19 cellular contexts compared by ENCODE assay signal in genomic region chr3:149723781-149724180, GRCh38.
"Had no signal": no experiment of that assay in that cellular context is flagged by ENCODE, and none has a peak within 500 bp of the region (broad histone marks: within the 10 kb centered on the region; RNA-seq: fewer than 3 reads in every experiment).

No MANE protein-coding gene starts in this region.

- H3K4me1 Mint-ChIP-seq: immature natural killer cell; neural crest cell; stimulated activated memory B cell treated with anti-CD40 and anti-IgM and Interleukin-4, amounts not matched to agents 10 μg/mL and 1 μg/mL and 100 μg/mL, for 72 hours had no signal

- ATAC-seq: left ventricle myocardium superior; lower lobe of right lung; natural killer cell treated with Interleukin-12 subunit alpha and Interleukin-12 subunit beta and Interleukin-15 and Interleukin-18, amount 100 ng/mL, for 72 hours; right lobe of liver; stimulated activated memory B cell treated with anti-CD40 and anti-IgM and Interleukin-4, amounts not matched to agents 10 μg/mL and 1 μg/mL and 100 μg/mL, for 72 hours; stimulated activated naive CD8-positive, alpha-beta T cell treated with anti-CD3 and anti-CD28 coated beads, Interleukin-15, Interleukin-2, amounts not matched to agents 100 U/mL and 50 U/mL, for 24 hours had no signal

- DNase-seq: dorsolateral prefrontal cortex; effector CD4-positive, alpha-beta T cell; hypothalamus; immature natural killer cell; left ventricle myocardium superior; lower lobe of right lung; right lobe of liver; spleen; stimulated activated CD4-positive, alpha-beta T cell treated with anti-CD3 and anti-CD28 coated beads, Interleukin-4, amount 100 ng/mL, for 4 hours; stimulated activated naive CD8-positive, alpha-beta T cell treated with anti-CD3 and anti-CD28 coated beads, Interleukin-15, Interleukin-2, amounts not matched to agents 100 U/mL and 50 U/mL, for 24 hours; substantia nigra; testis; tibial artery; upper lobe of left lung had no signal

- H3K27ac Mint-ChIP-seq: immature natural killer cell; natural killer cell treated with Interleukin-12 subunit alpha and Interleukin-12 subunit beta and Interleukin-15 and Interleukin-18, amount 100 ng/mL, for 72 hours; progenitor cell of endocrine pancreas; stimulated activated memory B cell treated with anti-CD40 and anti-IgM and Interleukin-4, amounts not matched to agents 10 μg/mL and 1 μg/mL and 100 μg/mL, for 72 hours had no signal

- H3K27me3 ChIP-seq: dorsolateral prefrontal cortex, right lobe of liver, spleen, testis, tibial artery, upper lobe of left lung had no signal

- H3K36me3 ChIP-seq: lower lobe of right lung, right lobe of liver, spleen, tibial artery, upper lobe of left lung had no signal

- H3K9me3 ChIP-seq: right lobe of liver, testis, upper lobe of left lung had no signal

- H3K27me3 Mint-ChIP-seq: progenitor cell of endocrine pancreas; stimulated activated memory B cell treated with anti-CD40 and anti-IgM and Interleukin-4, amounts not matched to agents 10 μg/mL and 1 μg/mL and 100 μg/mL, for 72 hours had no signal

- H3K79me2 ChIP-seq: parathyroid adenoma had no signal

- H2AFZ ChIP-seq: parathyroid adenoma had no signal

- H3K4me3 Mint-ChIP-seq: immature natural killer cell; natural killer cell treated with Interleukin-12 subunit alpha and Interleukin-12 subunit beta and Interleukin-15 and Interleukin-18, amount 100 ng/mL, for 72 hours; neural crest cell; stimulated activated memory B cell treated with anti-CD40 and anti-IgM and Interleukin-4, amounts not matched to agents 10 μg/mL and 1 μg/mL and 100 μg/mL, for 72 hours had no signal

- H3K4me1 ChIP-seq: lower lobe of right lung, parathyroid adenoma, right lobe of liver, spleen, testis, tibial artery, upper lobe of left lung had no signal

- H3K9ac ChIP-seq: parathyroid adenoma had no signal

- H3K27ac ChIP-seq: dorsolateral prefrontal cortex, lower lobe of right lung, parathyroid adenoma, right lobe of liver, spleen, testis, tibial artery, upper lobe of left lung had no signal

- H3K4me3 ChIP-seq: dorsolateral prefrontal cortex, lower lobe of right lung, right lobe of liver, spleen, testis, tibial artery, upper lobe of left lung had no signal
